ENCODE assay signal across 16 cellular contexts in the genomic region with DNA sequence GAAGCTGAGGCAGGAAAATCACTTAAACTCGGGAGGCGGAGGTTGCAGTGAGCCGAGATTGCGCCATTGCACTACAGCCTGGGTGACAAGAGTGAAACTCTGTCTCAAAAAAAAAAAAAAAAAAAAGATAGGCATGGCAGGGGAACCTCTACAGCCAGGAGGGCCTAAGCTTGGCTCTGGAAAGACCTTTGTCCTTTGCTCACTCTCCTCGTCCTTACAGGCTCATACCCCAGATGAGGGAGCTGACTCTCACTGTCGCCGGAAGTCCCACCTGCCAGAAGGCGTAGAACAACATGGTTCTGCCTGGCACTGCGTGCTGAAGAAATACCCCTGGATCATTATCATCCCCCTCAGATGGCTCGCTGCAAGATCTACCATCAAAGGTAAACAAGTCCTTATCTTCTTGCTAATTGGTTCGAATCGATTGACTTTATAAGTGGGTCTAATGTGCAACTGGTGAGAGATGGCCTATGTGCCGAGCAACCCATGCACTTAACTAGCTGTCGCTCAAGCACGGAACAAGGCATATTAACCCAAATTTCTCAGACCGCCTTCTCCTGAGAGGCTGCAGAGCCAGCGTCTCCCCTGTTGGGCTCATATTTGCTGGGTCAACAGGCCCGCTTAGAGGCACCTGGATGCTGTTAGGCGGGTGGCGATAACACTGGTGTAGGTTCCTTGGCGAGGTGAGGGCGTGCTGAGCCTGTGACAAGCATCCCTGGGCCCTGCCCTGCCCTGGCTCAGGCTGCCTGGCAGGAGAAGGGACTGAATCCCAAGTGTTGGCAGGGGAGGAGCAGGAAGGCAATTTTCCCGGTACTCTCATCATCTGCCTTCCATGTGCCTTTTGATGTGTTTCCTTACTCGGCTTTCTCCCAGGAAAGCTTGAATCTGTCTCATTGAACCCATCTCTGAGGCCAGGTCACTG. TPM values are rescaled to one million over a fixed set of nuclear protein-coding genes. Genes with fewer than 3 reads are reported as not detected.
DNase-seq lines count a peak whose midpoint lies in the region; FAIRE-seq and TF ChIP-seq lines count a peak whose summit lies in the region.
"Had no signal": no experiment of that assay in that cellular context is flagged by ENCODE, and none has a peak within 500 bp of the region (broad histone marks: within the 10 kb centered on the region; RNA-seq: fewer than 3 reads in every experiment).

No MANE protein-coding gene starts in this region.

- H3K27ac ChIP-seq in RWPE1 (0 out of 2 replicates have a peak overlapping the region, but pooled peaks have one; percentile 1), small intestine (ENCODE audit: low read depth in 1 of 2, low read length in 1 of 2) (peak overlapping the region; percentile 3 to 28)
- H3K27ac ChIP-seq: thyroid gland had no signal

- CTCF ChIA-PET in RWPE1 (lab: Yijun Ruan, JAX): interaction anchor here (0.6 kb wide), 1 partner anchor 343 kb away, joined by 3 read pairs; no protein-coding TSS in a partner anchor

- DNase-seq in NCI-H1417 (lab: John Stamatoyannopoulos, UW) (peak; percentile 9 to 65 (median 41)), NCI-H1417 treated with DMSO at 0.1 percent for 48 hours (lab: John Stamatoyannopoulos, UW) (no peak), RWPE1 (ENCODE audit: low spot score) (no peak), islet precursor cell (peak; percentile 52), small intestine (peak; percentile 89), DMS 273 (lab: John Stamatoyannopoulos, UW; ENCODE audit: unreplicated experiment) (no peak), NCI-H510A treated with DMSO at 0.1 percent for 48 hours (lab: John Stamatoyannopoulos, UW) (no peak), CD1c-positive myeloid dendritic cell (ENCODE audit: extremely low spot score) (no peak)
- DNase-seq: activated CD8-positive, alpha-beta memory T cell treated with anti-CD3 and anti-CD28 coated beads, Interleukin-2, amount 50 U/mL, for 4 hours; activated naive CD4-positive, alpha-beta T cell treated with anti-CD3 and anti-CD28 coated beads, Interleukin-2, amount 10 ng/mL, durations not matched to agents 7 days and 5 days; GF-D8; NCI-H524 treated with DMSO at 0.1 percent for 48 hours; stimulated activated CD4-positive, alpha-beta T cell treated with anti-CD3 and anti-CD28 coated beads, Interleukin-1b, Interleukin-23, amount 100 ng/mL, for 48 hours; thyroid gland had no signal

- no peak for FAIRE-seq in small intestine (lab: Jason Lieb, UNC)
- FAIRE-seq: endothelial cell of umbilical vein, islet of Langerhans had no signal

- H3K36me3 ChIP-seq in small intestine (ENCODE audit: control insufficient read depth in 2 of 2, insufficient read depth in 2 of 2, low read length in 2 of 2): no peaks in the 10 kb centered on the region
- H3K36me3 ChIP-seq: thyroid gland had no signal

- POLR2A ChIA-PET in RWPE1 (lab: Yijun Ruan, JAX; ENCODE audit: low non-redundant PET): no interaction called here

- H3K9me3 ChIP-seq in small intestine (ENCODE audit: control insufficient read depth, low read depth): no peaks in the 10 kb centered on the region
- H3K9me3 ChIP-seq: thyroid gland had no signal

- no peak for TF ChIP-seq CTCF in RWPE1 (conservative IDR thresholded peaks at IDR 0.05; ENCODE audit: low read depth)

- H3K4me1 ChIP-seq in small intestine (ENCODE audit: control insufficient read depth in 2 of 2, insufficient read depth in 1 of 2, low read depth in 1 of 2, low read length in 1 of 2): no peaks in the 10 kb centered on the region

- 23 to 72% (median 47%) methylated on average over 22 to 24 of the region's 24 CpGs for WGBS in small intestine, 3 donors

- H3K27me3 ChIP-seq in small intestine (ENCODE audit: control insufficient read depth in 2 of 2, insufficient read depth in 2 of 2, low read length in 2 of 2): peaks cover 0 to 2% of the 10 kb centered on the region in 2 donors
- H3K27me3 ChIP-seq: thyroid gland had no signal

- H3K4me3 ChIP-seq in small intestine (ENCODE audit: low read depth in 1 of 2, low read length in 2 of 2): peak overlapping the region in 1 of 2 donors; percentile 13
- H3K4me3 ChIP-seq: thyroid gland had no signal

RNA-seq across cellular contexts. Expression of a gene that starts 29.6 kb away (rescaled TPM):
- polyA plus RNA-seq in small intestine: 1 to 10 TPM in 1 of 3 donors, not detected in 2; 1.0 TPM

RNA-seq across cellular contexts. Expression of a gene that starts 34.4 kb away (rescaled TPM):
- polyA plus RNA-seq in small intestine: 10 to 100 TPM; 11.6 to 19.2 (median 12.5) TPM

RNA-seq across cellular contexts. Expression of a gene that starts 46.2 kb away (rescaled TPM):
- 10 to 100 TPM; 65.9 to 90.5 (median 80.1) TPM for polyA plus RNA-seq in small intestine

RNA-seq across cellular contexts. Expression of a gene that starts 59.3 kb away (rescaled TPM):
- 1 to 10 TPM in 2 of 3 donors, under 1 TPM in 1; 0.89 to 6.9 (median 6.2) TPM for polyA plus RNA-seq in small intestine

Comparison
In these comparisons a context has a peak if more than half of its experiments do, and no peak if none do; other contexts are left out.
1. DNase-seq: peak in NCI-H1417 (3 of 3), islet precursor cell (single experiment) and small intestine (single experiment); none in NCI-H1417 treated with DMSO at 0.1 percent for 48 hours (single experiment), RWPE1 (single experiment), DMS 273 (single experiment), NCI-H510A treated with DMSO at 0.1 percent for 48 hours (single experiment) and CD1c-positive myeloid dendritic cell (single experiment).